ENCODE assay signal across 10 cellular contexts in the genomic region with DNA sequence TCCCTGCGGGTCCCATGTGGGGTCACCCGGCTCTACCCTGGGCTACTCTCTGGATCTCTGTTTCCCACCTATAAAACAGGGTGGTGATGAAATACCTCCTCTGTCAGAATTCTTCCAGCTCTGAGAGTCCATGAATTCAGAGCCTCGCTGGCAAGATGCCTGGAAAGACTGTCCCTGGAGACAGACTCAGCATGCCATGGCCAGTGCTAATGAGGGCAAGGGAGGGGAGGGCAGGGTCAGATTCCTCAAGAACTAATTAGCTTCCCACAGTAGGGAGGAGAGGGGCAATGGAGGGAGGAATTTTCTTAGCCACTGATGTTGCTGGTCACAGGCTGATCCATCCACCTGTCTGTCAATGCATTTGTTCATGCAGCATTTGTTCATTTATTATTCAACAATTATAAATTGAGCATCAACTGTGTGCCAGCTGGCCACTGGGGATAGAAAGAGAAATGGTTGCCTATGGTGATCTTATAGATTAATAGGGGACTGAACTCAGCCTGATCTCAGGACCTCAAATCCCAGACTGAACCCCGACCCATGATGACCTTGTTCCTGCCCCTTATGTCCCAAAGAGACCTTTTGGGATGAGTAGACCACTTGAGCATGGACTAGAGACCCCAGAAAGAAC. TPM values are rescaled to one million over a fixed set of nuclear protein-coding genes. Genes with fewer than 3 reads are reported as not detected.
DNase-seq lines count a peak whose midpoint lies in the region; ATAC-seq and TF ChIP-seq lines count a peak whose summit lies in the region.
"Had no signal": no experiment of that assay in that cellular context is flagged by ENCODE, and none has a peak within 500 bp of the region (broad histone marks: within the 10 kb centered on the region; RNA-seq: fewer than 3 reads in every experiment).

No MANE protein-coding gene starts in this region.

- no peaks in the 10 kb centered on the region for H3K9me3 Mint-ChIP-seq in activated naive CD4-positive, alpha-beta T cell treated with anti-CD3 and anti-CD28 coated beads for 36 hours
- H3K9me3 Mint-ChIP-seq: activated naive CD4-positive, alpha-beta T cell treated with anti-CD3 and anti-CD28 coated beads, Interleukin-2, amount 50 U/mL, for 24 hours had no signal

- H3K9me3 ChIP-seq in testis = no peaks in the 10 kb centered on the region
- H3K9me3 ChIP-seq: mucosa of descending colon had no signal

- H3K27ac Mint-ChIP-seq in activated naive CD4-positive, alpha-beta T cell treated with anti-CD3 and anti-CD28 coated beads for 36 hours = no peak overlapping the region
- H3K27ac Mint-ChIP-seq: activated naive CD4-positive, alpha-beta T cell treated with anti-CD3 and anti-CD28 coated beads, Interleukin-2, amount 50 U/mL, for 24 hours had no signal

- TF ChIP-seq CTCF in kidney epithelial cell (IDR thresholded peaks at IDR 0.05; ENCODE audit: insufficient read depth, low read length, poor library complexity, severe bottlenecking) = no peak
- TF ChIP-seq CTCF in testis (IDR thresholded peaks at IDR 0.05) = no peak

- H3K4me1 ChIP-seq in testis = peaks cover 85% of the 10 kb centered on the region

- intact Hi-C loops in testis (cut with DNase I; ENCODE audit: low total_unique reads) = no loop called here
- intact Hi-C loops in activated naive CD4-positive, alpha-beta T cell treated with anti-CD3 and anti-CD28 coated beads for 36 hours (cut with micrococcal nuclease) = no loop called here

- CTCF ChIA-PET in activated naive CD4-positive, alpha-beta T cell treated with anti-CD3 and anti-CD28 coated beads for 36 hours (lab: Charles Lee) = interaction anchor here (1.2 kb wide), 1 partner anchor 85 kb away, joined by 3 read pairs; no protein-coding TSS in a partner anchor

- no peak for ATAC-seq in GM18867 (IDR thresholded peaks at IDR 0.05; ENCODE audit: unreplicated experiment)
- ATAC-seq: mucosa of descending colon had no signal

- H3K4me3 ChIP-seq in kidney epithelial cell (ENCODE audit: low read depth, low read length) = no peak overlapping the region
- no peak overlapping the region for H3K4me3 ChIP-seq in testis
- H3K4me3 ChIP-seq: mucosa of descending colon had no signal

- H3K27me3 ChIP-seq in kidney epithelial cell (ENCODE audit: control insufficient read depth, insufficient read depth, low read length) (no peaks in the 10 kb centered on the region), testis (no peaks in the 10 kb centered on the region)

- TF ChIP-seq POLR2A in testis (IDR thresholded peaks at IDR 0.05) = no peak

- WGBS in testis, 2 donors = 42 to 64% methylated on average over 3 to 4 of the region's 4 CpGs

- H3K36me3 ChIP-seq in kidney epithelial cell (ENCODE audit: control insufficient read depth, insufficient read depth, low read length) = no peaks in the 10 kb centered on the region
- H3K36me3 ChIP-seq in testis (ENCODE audit: low read depth, missing control alignments) = no peaks in the 10 kb centered on the region

- H3K27me3 Mint-ChIP-seq in activated naive CD4-positive, alpha-beta T cell treated with anti-CD3 and anti-CD28 coated beads for 36 hours (ENCODE audit: low read depth) = no peaks in the 10 kb centered on the region
- H3K27me3 Mint-ChIP-seq: activated naive CD4-positive, alpha-beta T cell treated with anti-CD3 and anti-CD28 coated beads, Interleukin-2, amount 50 U/mL, for 24 hours had no signal

- in situ Hi-C loops in G401 (cut with HindIII; ENCODE audit: low sequenced_read_pairs) = no loop called here

- H3K4me1 Mint-ChIP-seq in activated naive CD4-positive, alpha-beta T cell treated with anti-CD3 and anti-CD28 coated beads for 36 hours (ENCODE audit: low read depth) = no peaks in the 10 kb centered on the region
- H3K4me1 Mint-ChIP-seq: activated naive CD4-positive, alpha-beta T cell treated with anti-CD3 and anti-CD28 coated beads, Interleukin-2, amount 50 U/mL, for 24 hours had no signal

- no peaks in the 10 kb centered on the region for H3K36me3 Mint-ChIP-seq in activated naive CD4-positive, alpha-beta T cell treated with anti-CD3 and anti-CD28 coated beads for 36 hours (ENCODE audit: low read depth)
- H3K36me3 Mint-ChIP-seq: activated naive CD4-positive, alpha-beta T cell treated with anti-CD3 and anti-CD28 coated beads, Interleukin-2, amount 50 U/mL, for 24 hours had no signal

- DNase-seq in HT-29 (ENCODE audit: low spot score) = peak; percentile 68
- peak; percentile 94 for DNase-seq in astrocyte of the hippocampus (ENCODE audit: low read depth, low spot score)
- DNase-seq in kidney epithelial cell (ENCODE audit: low read depth) = peak; percentile 80
- DNase-seq in testis = peak; percentile 90
- DNase-seq in G401 (ENCODE audit: low spot score) = no peak
- no peak for DNase-seq in NAMALWA (ENCODE audit: low spot score)
- no peak for DNase-seq in activated naive CD4-positive, alpha-beta T cell treated with anti-CD3 and anti-CD28 coated beads for 36 hours

- H3K27ac ChIP-seq in testis = peak overlapping the region in 1 of 2 donors; percentile 64

- H3K4me3 Mint-ChIP-seq in activated naive CD4-positive, alpha-beta T cell treated with anti-CD3 and anti-CD28 coated beads for 36 hours = no peak overlapping the region
- H3K4me3 Mint-ChIP-seq: activated naive CD4-positive, alpha-beta T cell treated with anti-CD3 and anti-CD28 coated beads, Interleukin-2, amount 50 U/mL, for 24 hours had no signal

RNA-seq across cellular contexts. Expression of a gene that starts 4.7 kb away (rescaled TPM):
- 0.44 and 0.56 TPM in 2 replicates for total RNA-seq in HT-29 (2014; rRNA removed; shearing (Covaris generic))
- total RNA-seq in kidney epithelial cell (3.4 and 4.0 TPM in 2 replicates), testis (10 to 100 TPM; 49.1 to 53.2 TPM)
- 52.2 TPM for polyA plus RNA-seq in testis (ENCODE audit: insufficient read depth, low read depth, low replicate concordance)
- total RNA-seq in G401 (2014; rRNA removed; shearing (Covaris generic)) = 2.7 and 3.6 TPM in 2 replicates
- total RNA-seq in activated naive CD4-positive, alpha-beta T cell treated with anti-CD3 and anti-CD28 coated beads for 36 hours = under 1 TPM; 0.14 to 0.17 TPM

RNA-seq across cellular contexts. Expression of a gene that starts 15.9 kb away (rescaled TPM):
- total RNA-seq in HT-29 (2014; rRNA removed; shearing (Covaris generic)) = not detected in 2 replicates
- total RNA-seq in kidney epithelial cell (1.5 and 4.6 TPM in 2 replicates), testis (10 to 100 TPM; 12.0 to 12.7 TPM)
- 10.4 TPM for polyA plus RNA-seq in testis (ENCODE audit: insufficient read depth, low read depth, low replicate concordance)
- not detected in 2 replicates for total RNA-seq in G401 (2014; rRNA removed; shearing (Covaris generic))
- under 1 TPM; 0.17 to 0.49 TPM for total RNA-seq in activated naive CD4-positive, alpha-beta T cell treated with anti-CD3 and anti-CD28 coated beads for 36 hours

RNA-seq across cellular contexts. Expression of a gene that starts 55.7 kb away (rescaled TPM):
- 25.0 and 28.0 TPM in 2 replicates for total RNA-seq in HT-29 (2014; rRNA removed; shearing (Covaris generic))
- 55.6 and 56.7 TPM in 2 replicates for total RNA-seq in kidney epithelial cell
- 10 to 100 TPM; 37.7 to 40.1 TPM for total RNA-seq in testis
- polyA plus RNA-seq in testis (ENCODE audit: insufficient read depth, low read depth, low replicate concordance) = 38.5 TPM
- total RNA-seq in G401 (2014; rRNA removed; shearing (Covaris generic)) = 20.1 and 40.9 TPM in 2 replicates
- total RNA-seq in activated naive CD4-positive, alpha-beta T cell treated with anti-CD3 and anti-CD28 coated beads for 36 hours = 10 to 100 TPM; 86.2 to 88.2 TPM

Comparison
In these comparisons a context has a peak if more than half of its experiments do, and no peak if none do; other contexts are left out.
1. DNase-seq: peak in HT-29 (single experiment), astrocyte of the hippocampus (single experiment), kidney epithelial cell (single experiment) and testis (single experiment); none in G401 (single experiment), NAMALWA (single experiment) and activated naive CD4-positive, alpha-beta T cell treated with anti-CD3 and anti-CD28 coated beads for 36 hours (single experiment).
2. RNA of a gene that starts 4.7 kb away (total RNA-seq): 49.1 to 53.2 TPM in testis; 3.4 to 4.0 TPM in kidney epithelial cell, 2.7 to 3.6 TPM in G401, 0.44 to 0.56 TPM in HT-29 and 0.14 to 0.17 TPM in activated naive CD4-positive, alpha-beta T cell treated with anti-CD3 and anti-CD28 coated beads for 36 hours; every median in the first group is over 10 times any median in the second.